Comparison of ENCODE assay signal across 18 cellular contexts in the genomic region with DNA sequence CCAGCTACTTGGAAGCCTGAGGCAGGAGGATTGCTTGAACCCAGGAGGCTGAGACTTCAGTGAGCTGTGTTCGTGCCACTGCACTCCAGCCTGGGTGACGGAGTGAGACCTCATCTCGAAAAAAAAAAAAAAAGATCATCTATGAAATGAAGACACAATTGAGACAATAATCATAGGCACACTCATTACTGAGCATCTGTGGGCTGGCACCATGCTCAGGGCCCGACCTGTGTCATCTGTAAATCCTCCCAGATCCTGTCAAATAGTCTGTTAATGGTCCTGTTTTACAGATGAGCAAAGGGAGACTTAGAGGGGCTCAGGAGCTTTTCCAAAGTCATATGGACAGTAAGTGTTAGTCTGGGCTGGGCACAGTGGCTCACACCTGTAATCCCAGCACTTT. TPM values are rescaled to one million over a fixed set of nuclear protein-coding genes. Genes with fewer than 3 reads are reported as not detected.
DNase-seq lines count a peak whose midpoint lies in the region; ATAC-seq and TF ChIP-seq lines count a peak whose summit lies in the region.
"Had no signal": no experiment of that assay in that cellular context is flagged by ENCODE, and none has a peak within 500 bp of the region (broad histone marks: within the 10 kb centered on the region; RNA-seq: fewer than 3 reads in every experiment).

No MANE protein-coding gene starts in this region.

- no peak for ATAC-seq in activated naive CD8-positive, alpha-beta T cell treated with anti-CD3 and anti-CD28 coated beads, Interleukin-2, amount 10 ng/mL, durations not matched to agents 7 days and 5 days (ENCODE audit: low read depth)
- ATAC-seq in activated naive CD8-positive, alpha-beta T cell treated with anti-CD3 and anti-CD28 coated beads, Interleukin-2, amount 50 U/mL, for 24 hours: no peak
- ATAC-seq: GM23338 had no signal

- no peak overlapping the region for H3K4me3 Mint-ChIP-seq in activated CD4-positive, alpha-beta memory T cell treated with anti-CD3 and anti-CD28 coated beads, Interleukin-2, amount 10 ng/mL, durations not matched to agents 7 days and 5 days
- no peak overlapping the region for H3K4me3 Mint-ChIP-seq in activated CD4-positive, alpha-beta memory T cell treated with anti-CD3 and anti-CD28 coated beads for 36 hours
- H3K4me3 Mint-ChIP-seq in activated naive CD8-positive, alpha-beta T cell treated with anti-CD3 and anti-CD28 coated beads, Interleukin-2, amount 10 ng/mL, durations not matched to agents 7 days and 5 days: peak overlapping the region; percentile 10
- H3K4me3 Mint-ChIP-seq in activated naive CD8-positive, alpha-beta T cell treated with anti-CD3 and anti-CD28 coated beads, Interleukin-2, amount 50 U/mL, for 24 hours: no peak overlapping the region
- H3K4me3 Mint-ChIP-seq in activated T-helper 2 cell treated with anti-CD3 and anti-CD28 coated beads, Interferon-gamma antibody, Interleukin-2, Interleukin-4, amounts not matched to agents 10 μg/mL and 5 μg/mL and 100 μg/mL, durations not matched to agents 14 hours and 24 hours and 36 hours (ENCODE audit: low read depth): no peak overlapping the region
- H3K4me3 Mint-ChIP-seq in HFFc6: no peak overlapping the region
- H3K4me3 Mint-ChIP-seq: CD4-positive, alpha-beta memory T cell; GM23338 had no signal

- CTCF ChIA-PET in activated CD4-positive, alpha-beta memory T cell treated with anti-CD3 and anti-CD28 coated beads, Interleukin-2, amount 10 ng/mL, durations not matched to agents 7 days and 5 days (lab: Charles Lee): interaction anchor here (1.7 to 2.1 kb wide), 3 partner anchors 12 to 25 kb away, joined by 3 to 7 read pairs (median 7); partner anchors contain the start of gene MYPOP
- CTCF ChIA-PET in activated CD4-positive, alpha-beta memory T cell treated with anti-CD3 and anti-CD28 coated beads for 36 hours (lab: Charles Lee): interaction anchor here (0.7 kb wide), 1 partner anchor 23 kb away, joined by 5 read pairs; no protein-coding TSS in a partner anchor

- H3K27ac Mint-ChIP-seq in activated CD4-positive, alpha-beta memory T cell treated with anti-CD3 and anti-CD28 coated beads, Interleukin-2, amount 10 ng/mL, durations not matched to agents 7 days and 5 days: peak overlapping the region; percentile 81
- H3K27ac Mint-ChIP-seq in activated CD4-positive, alpha-beta memory T cell treated with anti-CD3 and anti-CD28 coated beads for 36 hours: no peak overlapping the region
- H3K27ac Mint-ChIP-seq in activated naive CD8-positive, alpha-beta T cell treated with anti-CD3 and anti-CD28 coated beads, Interleukin-2, amount 10 ng/mL, durations not matched to agents 7 days and 5 days: no peak overlapping the region
- H3K27ac Mint-ChIP-seq in activated naive CD8-positive, alpha-beta T cell treated with anti-CD3 and anti-CD28 coated beads, Interleukin-2, amount 50 U/mL, for 24 hours: no peak overlapping the region
- H3K27ac Mint-ChIP-seq in activated T-helper 2 cell treated with anti-CD3 and anti-CD28 coated beads, Interferon-gamma antibody, Interleukin-2, Interleukin-4, amounts not matched to agents 10 μg/mL and 5 μg/mL and 100 μg/mL, durations not matched to agents 14 hours and 24 hours and 36 hours: peak overlapping the region; percentile 49
- no peak overlapping the region for H3K27ac Mint-ChIP-seq in HFFc6
- H3K27ac Mint-ChIP-seq: CD14-positive monocyte; CD4-positive, alpha-beta memory T cell; GM23338 had no signal

- peak; percentile 30 for DNase-seq in activated CD4-positive, alpha-beta memory T cell treated with anti-CD3 and anti-CD28 coated beads, Interleukin-2, amount 10 ng/mL, durations not matched to agents 7 days and 5 days
- no peak for DNase-seq in activated CD4-positive, alpha-beta memory T cell treated with anti-CD3 and anti-CD28 coated beads for 36 hours
- no peak for DNase-seq in activated naive CD8-positive, alpha-beta T cell treated with anti-CD3 and anti-CD28 coated beads, Interleukin-2, amount 10 ng/mL, durations not matched to agents 7 days and 5 days
- DNase-seq in activated naive CD8-positive, alpha-beta T cell treated with anti-CD3 and anti-CD28 coated beads, Interleukin-2, amount 50 U/mL, for 24 hours: no peak
- no peak for DNase-seq in activated T-helper 2 cell treated with anti-CD3 and anti-CD28 coated beads, Interferon-gamma antibody, Interleukin-2, Interleukin-4, amounts not matched to agents 10 μg/mL and 5 μg/mL and 100 μg/mL, durations not matched to agents 14 hours and 24 hours and 36 hours (ENCODE audit: low spot score)
- DNase-seq in NCI-H2081 treated with DMSO at 0.1 percent for 48 hours (lab: John Stamatoyannopoulos, UW) (no peak), HFFc6 (no peak)
- DNase-seq: 8988T; CD4-positive, alpha-beta memory T cell; DMS153; DMS79; GDM1; HCEC 1CT had no signal

- intact Hi-C loops in activated CD4-positive, alpha-beta memory T cell treated with anti-CD3 and anti-CD28 coated beads for 36 hours (cut with micrococcal nuclease): no loop called here
- intact Hi-C loops in activated T-helper 2 cell treated with anti-CD3 and anti-CD28 coated beads, Interferon-gamma antibody, Interleukin-2, Interleukin-4, amounts not matched to agents 10 μg/mL and 5 μg/mL and 100 μg/mL, durations not matched to agents 14 hours and 24 hours and 36 hours (cut with micrococcal nuclease): no loop called here

- H3K27me3 Mint-ChIP-seq in activated CD4-positive, alpha-beta memory T cell treated with anti-CD3 and anti-CD28 coated beads, Interleukin-2, amount 10 ng/mL, durations not matched to agents 7 days and 5 days: peaks cover 5% of the 10 kb centered on the region
- peaks cover 18% of the 10 kb centered on the region for H3K27me3 Mint-ChIP-seq in activated CD4-positive, alpha-beta memory T cell treated with anti-CD3 and anti-CD28 coated beads for 36 hours
- peaks cover 19% of the 10 kb centered on the region for H3K27me3 Mint-ChIP-seq in activated naive CD8-positive, alpha-beta T cell treated with anti-CD3 and anti-CD28 coated beads, Interleukin-2, amount 10 ng/mL, durations not matched to agents 7 days and 5 days
- H3K27me3 Mint-ChIP-seq in activated naive CD8-positive, alpha-beta T cell treated with anti-CD3 and anti-CD28 coated beads, Interleukin-2, amount 50 U/mL, for 24 hours: peaks cover 13% of the 10 kb centered on the region
- peaks cover under 1% of the 10 kb centered on the region for H3K27me3 Mint-ChIP-seq in activated T-helper 2 cell treated with anti-CD3 and anti-CD28 coated beads, Interferon-gamma antibody, Interleukin-2, Interleukin-4, amounts not matched to agents 10 μg/mL and 5 μg/mL and 100 μg/mL, durations not matched to agents 14 hours and 24 hours and 36 hours (ENCODE audit: low read depth)
- peaks cover 23% of the 10 kb centered on the region for H3K27me3 Mint-ChIP-seq in HFFc6 (ENCODE audit: insufficient read depth)

- H3K9me3 Mint-ChIP-seq in activated CD4-positive, alpha-beta memory T cell treated with anti-CD3 and anti-CD28 coated beads, Interleukin-2, amount 10 ng/mL, durations not matched to agents 7 days and 5 days: no peaks in the 10 kb centered on the region
- H3K9me3 Mint-ChIP-seq in activated CD4-positive, alpha-beta memory T cell treated with anti-CD3 and anti-CD28 coated beads for 36 hours: no peaks in the 10 kb centered on the region
- H3K9me3 Mint-ChIP-seq in activated naive CD8-positive, alpha-beta T cell treated with anti-CD3 and anti-CD28 coated beads, Interleukin-2, amount 10 ng/mL, durations not matched to agents 7 days and 5 days: no peaks in the 10 kb centered on the region
- no peaks in the 10 kb centered on the region for H3K9me3 Mint-ChIP-seq in activated naive CD8-positive, alpha-beta T cell treated with anti-CD3 and anti-CD28 coated beads, Interleukin-2, amount 50 U/mL, for 24 hours
- no peaks in the 10 kb centered on the region for H3K9me3 Mint-ChIP-seq in activated T-helper 2 cell treated with anti-CD3 and anti-CD28 coated beads, Interferon-gamma antibody, Interleukin-2, Interleukin-4, amounts not matched to agents 10 μg/mL and 5 μg/mL and 100 μg/mL, durations not matched to agents 14 hours and 24 hours and 36 hours
- no peaks in the 10 kb centered on the region for H3K9me3 Mint-ChIP-seq in HFFc6
- H3K9me3 Mint-ChIP-seq: CD14-positive monocyte; CD4-positive, alpha-beta memory T cell; GM23338 had no signal

- POLR2A ChIA-PET in activated CD4-positive, alpha-beta memory T cell treated with anti-CD3 and anti-CD28 coated beads, Interleukin-2, amount 10 ng/mL, durations not matched to agents 7 days and 5 days (lab: Charles Lee): interaction anchor here (0.7 to 4.1 kb wide), 3 partner anchors 9 to 870 kb away, joined by 3 to 34 read pairs (median 3); partner anchors contain the start of genes MYPOP and SLC1A5
- POLR2A ChIA-PET in activated CD4-positive, alpha-beta memory T cell treated with anti-CD3 and anti-CD28 coated beads for 36 hours (lab: Charles Lee): no interaction called here
- POLR2A ChIA-PET in activated naive CD8-positive, alpha-beta T cell treated with anti-CD3 and anti-CD28 coated beads, Interleukin-2, amount 10 ng/mL, durations not matched to agents 7 days and 5 days (lab: Charles Lee): interaction anchor here (0.7 to 2.1 kb wide), 5 partner anchors 9 to 1326 kb away, joined by 3 to 19 read pairs (median 4); partner anchors contain the start of genes CCDC61 and MYPOP

- peaks cover 49% of the 10 kb centered on the region for H3K4me1 Mint-ChIP-seq in activated CD4-positive, alpha-beta memory T cell treated with anti-CD3 and anti-CD28 coated beads, Interleukin-2, amount 10 ng/mL, durations not matched to agents 7 days and 5 days
- H3K4me1 Mint-ChIP-seq in activated CD4-positive, alpha-beta memory T cell treated with anti-CD3 and anti-CD28 coated beads for 36 hours (ENCODE audit: low read depth): peaks cover 3% of the 10 kb centered on the region
- H3K4me1 Mint-ChIP-seq in activated naive CD8-positive, alpha-beta T cell treated with anti-CD3 and anti-CD28 coated beads, Interleukin-2, amount 10 ng/mL, durations not matched to agents 7 days and 5 days: peaks cover 36% of the 10 kb centered on the region
- peaks cover 8% of the 10 kb centered on the region for H3K4me1 Mint-ChIP-seq in activated naive CD8-positive, alpha-beta T cell treated with anti-CD3 and anti-CD28 coated beads, Interleukin-2, amount 50 U/mL, for 24 hours
- H3K4me1 Mint-ChIP-seq in activated T-helper 2 cell treated with anti-CD3 and anti-CD28 coated beads, Interferon-gamma antibody, Interleukin-2, Interleukin-4, amounts not matched to agents 10 μg/mL and 5 μg/mL and 100 μg/mL, durations not matched to agents 14 hours and 24 hours and 36 hours (ENCODE audit: low read depth): peaks cover 31% of the 10 kb centered on the region
- H3K4me1 Mint-ChIP-seq in HFFc6 (ENCODE audit: low read depth): no peaks in the 10 kb centered on the region
- H3K4me1 Mint-ChIP-seq: CD14-positive monocyte; CD4-positive, alpha-beta memory T cell; GM23338 had no signal

- peaks cover 4% of the 10 kb centered on the region for H3K36me3 Mint-ChIP-seq in activated CD4-positive, alpha-beta memory T cell treated with anti-CD3 and anti-CD28 coated beads, Interleukin-2, amount 10 ng/mL, durations not matched to agents 7 days and 5 days (ENCODE audit: low read depth)
- no peaks in the 10 kb centered on the region for H3K36me3 Mint-ChIP-seq in activated CD4-positive, alpha-beta memory T cell treated with anti-CD3 and anti-CD28 coated beads for 36 hours
- no peaks in the 10 kb centered on the region for H3K36me3 Mint-ChIP-seq in activated naive CD8-positive, alpha-beta T cell treated with anti-CD3 and anti-CD28 coated beads, Interleukin-2, amount 10 ng/mL, durations not matched to agents 7 days and 5 days
- no peaks in the 10 kb centered on the region for H3K36me3 Mint-ChIP-seq in activated naive CD8-positive, alpha-beta T cell treated with anti-CD3 and anti-CD28 coated beads, Interleukin-2, amount 50 U/mL, for 24 hours (ENCODE audit: low read depth)
- H3K36me3 Mint-ChIP-seq in activated T-helper 2 cell treated with anti-CD3 and anti-CD28 coated beads, Interferon-gamma antibody, Interleukin-2, Interleukin-4, amounts not matched to agents 10 μg/mL and 5 μg/mL and 100 μg/mL, durations not matched to agents 14 hours and 24 hours and 36 hours (ENCODE audit: low read depth): no peaks in the 10 kb centered on the region
- no peaks in the 10 kb centered on the region for H3K36me3 Mint-ChIP-seq in HFFc6 (ENCODE audit: low read depth)
- H3K36me3 Mint-ChIP-seq: CD14-positive monocyte; CD4-positive, alpha-beta memory T cell had no signal

- no peak for TF ChIP-seq CTCF in HFFc6 (IDR thresholded peaks at IDR 0.05)

RNA-seq across cellular contexts. Expression of gene NANOS2, which starts 4.1 kb away (rescaled TPM):
- not detected for total RNA-seq in activated CD4-positive, alpha-beta memory T cell treated with anti-CD3 and anti-CD28 coated beads, Interleukin-2, amount 10 ng/mL, durations not matched to agents 7 days and 5 days
- not detected for total RNA-seq in activated CD4-positive, alpha-beta memory T cell treated with anti-CD3 and anti-CD28 coated beads for 36 hours
- total RNA-seq in activated naive CD8-positive, alpha-beta T cell treated with anti-CD3 and anti-CD28 coated beads, Interleukin-2, amount 10 ng/mL, durations not matched to agents 7 days and 5 days: not detected
- not detected in 2 replicates for total RNA-seq in activated T-helper 2 cell treated with anti-CD3 and anti-CD28 coated beads, Interferon-gamma antibody, Interleukin-2, Interleukin-4, amounts not matched to agents 10 μg/mL and 5 μg/mL and 100 μg/mL, durations not matched to agents 14 hours and 24 hours and 36 hours
- not detected for total RNA-seq in HFFc6 (2021; fragmentation: NEBNext Ultra II Directional; extraction: Animal tissue kit (Norgen Biotek cat#: 25700))
- total RNA-seq: A673; CD4-positive, alpha-beta memory T cell; Daoy; HT1080 had no signal

RNA-seq across cellular contexts. Expression of gene MYPOP, which starts 16.3 kb away (rescaled TPM):
- total RNA-seq in activated CD4-positive, alpha-beta memory T cell treated with anti-CD3 and anti-CD28 coated beads, Interleukin-2, amount 10 ng/mL, durations not matched to agents 7 days and 5 days: 10 to 100 TPM; 12.5 to 12.9 TPM
- 1 to 10 TPM; 6.8 to 6.9 TPM for total RNA-seq in activated CD4-positive, alpha-beta memory T cell treated with anti-CD3 and anti-CD28 coated beads for 36 hours
- total RNA-seq in activated naive CD8-positive, alpha-beta T cell treated with anti-CD3 and anti-CD28 coated beads, Interleukin-2, amount 10 ng/mL, durations not matched to agents 7 days and 5 days: 10 to 100 TPM; 12.0 to 12.5 TPM
- 7.3 and 8.6 TPM in 2 replicates for total RNA-seq in activated T-helper 2 cell treated with anti-CD3 and anti-CD28 coated beads, Interferon-gamma antibody, Interleukin-2, Interleukin-4, amounts not matched to agents 10 μg/mL and 5 μg/mL and 100 μg/mL, durations not matched to agents 14 hours and 24 hours and 36 hours
- total RNA-seq in HFFc6 (2021; fragmentation: NEBNext Ultra II Directional; extraction: Animal tissue kit (Norgen Biotek cat#: 25700)): 10 to 100 TPM; 10.2 to 11.2 (median 10.5) TPM

RNA-seq across cellular contexts. Expression of gene IRF2BP1, which starts 32.8 kb away (rescaled TPM):
- 10 to 100 TPM; 16.9 to 17.6 TPM for total RNA-seq in activated CD4-positive, alpha-beta memory T cell treated with anti-CD3 and anti-CD28 coated beads, Interleukin-2, amount 10 ng/mL, durations not matched to agents 7 days and 5 days
- total RNA-seq in activated CD4-positive, alpha-beta memory T cell treated with anti-CD3 and anti-CD28 coated beads for 36 hours: 10 to 100 TPM; 14.2 to 14.7 TPM
- total RNA-seq in activated naive CD8-positive, alpha-beta T cell treated with anti-CD3 and anti-CD28 coated beads, Interleukin-2, amount 10 ng/mL, durations not matched to agents 7 days and 5 days: 10 to 100 TPM; 20.9 to 23.9 TPM
- total RNA-seq in activated T-helper 2 cell treated with anti-CD3 and anti-CD28 coated beads, Interferon-gamma antibody, Interleukin-2, Interleukin-4, amounts not matched to agents 10 μg/mL and 5 μg/mL and 100 μg/mL, durations not matched to agents 14 hours and 24 hours and 36 hours: 15.7 and 17.1 TPM in 2 replicates
- total RNA-seq in HFFc6 (2021; fragmentation: NEBNext Ultra II Directional; extraction: Animal tissue kit (Norgen Biotek cat#: 25700)): 10 to 100 TPM; 19.3 to 25.0 (median 21.8) TPM

RNA-seq across cellular contexts. Expression of gene FOXA3, which starts 54.6 kb away (rescaled TPM):
- total RNA-seq in activated CD4-positive, alpha-beta memory T cell treated with anti-CD3 and anti-CD28 coated beads, Interleukin-2, amount 10 ng/mL, durations not matched to agents 7 days and 5 days: not detected
- under 1 TPM; 0.29 to 0.48 TPM for total RNA-seq in activated CD4-positive, alpha-beta memory T cell treated with anti-CD3 and anti-CD28 coated beads for 36 hours
- not detected for total RNA-seq in activated naive CD8-positive, alpha-beta T cell treated with anti-CD3 and anti-CD28 coated beads, Interleukin-2, amount 10 ng/mL, durations not matched to agents 7 days and 5 days
- 0.37 and 0.60 TPM in 2 replicates for total RNA-seq in activated T-helper 2 cell treated with anti-CD3 and anti-CD28 coated beads, Interferon-gamma antibody, Interleukin-2, Interleukin-4, amounts not matched to agents 10 μg/mL and 5 μg/mL and 100 μg/mL, durations not matched to agents 14 hours and 24 hours and 36 hours
- not detected for total RNA-seq in HFFc6 (2021; fragmentation: NEBNext Ultra II Directional; extraction: Animal tissue kit (Norgen Biotek cat#: 25700))
- total RNA-seq: A673; CD4-positive, alpha-beta memory T cell had no signal

RNA-seq across cellular contexts. Expression of gene NOVA2, which starts 54.9 kb away (rescaled TPM):
- total RNA-seq in activated CD4-positive, alpha-beta memory T cell treated with anti-CD3 and anti-CD28 coated beads, Interleukin-2, amount 10 ng/mL, durations not matched to agents 7 days and 5 days: under 1 TPM; 0.15 to 0.30 TPM
- total RNA-seq in activated CD4-positive, alpha-beta memory T cell treated with anti-CD3 and anti-CD28 coated beads for 36 hours: not detected
- not detected for total RNA-seq in activated naive CD8-positive, alpha-beta T cell treated with anti-CD3 and anti-CD28 coated beads, Interleukin-2, amount 10 ng/mL, durations not matched to agents 7 days and 5 days
- total RNA-seq in activated T-helper 2 cell treated with anti-CD3 and anti-CD28 coated beads, Interferon-gamma antibody, Interleukin-2, Interleukin-4, amounts not matched to agents 10 μg/mL and 5 μg/mL and 100 μg/mL, durations not matched to agents 14 hours and 24 hours and 36 hours: 0.14 TPM in 1 of 2 replicates, not detected in the other
- total RNA-seq in HFFc6 (2021; fragmentation: NEBNext Ultra II Directional; extraction: Animal tissue kit (Norgen Biotek cat#: 25700)): under 1 TPM in 4 of 6 experiments, not detected in 2; 0.03 to 0.14 (median 0.10) TPM
- total RNA-seq: A673; CD4-positive, alpha-beta memory T cell; Daoy had no signal

Comparison
In these comparisons a context has a peak if more than half of its experiments do, and no peak if none do; other contexts are left out.
1. H3K27ac Mint-ChIP-seq: peak in activated CD4-positive, alpha-beta memory T cell treated with anti-CD3 and anti-CD28 coated beads, Interleukin-2, amount 10 ng/mL, durations not matched to agents 7 days and 5 days (single experiment) and activated T-helper 2 cell treated with anti-CD3 and anti-CD28 coated beads, Interferon-gamma antibody, Interleukin-2, Interleukin-4, amounts not matched to agents 10 μg/mL and 5 μg/mL and 100 μg/mL, durations not matched to agents 14 hours and 24 hours and 36 hours (single experiment); none in activated CD4-positive, alpha-beta memory T cell treated with anti-CD3 and anti-CD28 coated beads for 36 hours (single experiment), activated naive CD8-positive, alpha-beta T cell treated with anti-CD3 and anti-CD28 coated beads, Interleukin-2, amount 10 ng/mL, durations not matched to agents 7 days and 5 days (single experiment), activated naive CD8-positive, alpha-beta T cell treated with anti-CD3 and anti-CD28 coated beads, Interleukin-2, amount 50 U/mL, for 24 hours (single experiment) and HFFc6 (single experiment).